In the genomic region with DNA sequence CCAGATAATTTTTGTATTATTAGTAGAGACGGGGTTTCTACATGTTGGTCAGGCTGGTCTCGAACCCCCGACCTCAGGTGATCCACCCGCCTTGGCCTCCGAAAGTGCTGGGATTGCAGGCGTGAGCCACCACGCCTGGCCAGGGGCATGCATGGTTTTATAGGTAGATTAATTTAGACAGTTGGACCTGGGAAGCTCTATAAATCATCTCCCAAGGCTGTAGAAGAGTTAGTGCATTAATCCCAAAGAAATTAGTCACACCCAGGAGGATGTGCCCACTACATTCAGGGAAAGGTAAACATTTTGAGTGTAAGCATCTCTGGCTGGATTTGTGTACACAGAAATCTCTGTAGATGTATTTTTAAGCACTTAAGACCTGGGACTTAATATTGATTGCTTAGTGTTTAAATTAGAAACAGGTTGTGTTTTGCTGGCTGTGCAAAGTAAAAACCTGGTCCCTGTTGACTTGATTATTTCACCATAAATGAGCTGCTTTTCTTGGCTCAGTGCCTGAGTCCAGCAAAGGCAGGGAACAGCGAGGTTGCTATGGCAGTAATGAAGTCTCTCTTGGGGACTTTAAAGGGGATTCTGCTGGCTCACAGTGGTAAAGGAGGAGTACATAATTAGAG, we compare ENCODE assay signal across 1 cellular context.
A peak's percentile ranks its signal among the peaks of the same experiment; 100 is the strongest.
TF ChIP-seq lines count a peak whose summit lies in the region.

No MANE protein-coding gene starts in this region.

TF ChIP-seq in HEK293, 187 proteins besides CTCF, POLR2A, EP300 and RAD21 (continued from another document):
- TF ChIP-seq, protein P1, sequence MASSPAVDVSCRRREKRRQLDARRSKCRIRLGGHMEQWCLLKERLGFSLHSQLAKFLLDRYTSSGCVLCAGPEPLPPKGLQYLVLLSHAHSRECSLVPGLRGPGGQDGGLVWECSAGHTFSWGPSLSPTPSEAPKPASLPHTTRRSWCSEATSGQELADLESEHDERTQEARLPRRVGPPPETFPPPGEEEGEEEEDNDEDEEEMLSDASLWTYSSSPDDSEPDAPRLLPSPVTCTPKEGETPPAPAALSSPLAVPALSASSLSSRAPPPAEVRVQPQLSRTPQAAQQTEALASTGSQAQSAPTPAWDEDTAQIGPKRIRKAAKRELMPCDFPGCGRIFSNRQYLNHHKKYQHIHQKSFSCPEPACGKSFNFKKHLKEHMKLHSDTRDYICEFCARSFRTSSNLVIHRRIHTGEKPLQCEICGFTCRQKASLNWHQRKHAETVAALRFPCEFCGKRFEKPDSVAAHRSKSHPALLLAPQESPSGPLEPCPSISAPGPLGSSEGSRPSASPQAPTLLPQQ (tag by site-specific recombination; IDR thresholded peaks at IDR 0.05) = 0 out of 2 replicates have a peak, but pooled peaks have one; percentile 37
- TF ChIP-seq ZNF221 (tag by site-specific recombination; IDR thresholded peaks at IDR 0.05; ENCODE audit: borderline replicate concordance) = no peak
